ENCODE assay signal across 8 cellular contexts in the genomic region with DNA sequence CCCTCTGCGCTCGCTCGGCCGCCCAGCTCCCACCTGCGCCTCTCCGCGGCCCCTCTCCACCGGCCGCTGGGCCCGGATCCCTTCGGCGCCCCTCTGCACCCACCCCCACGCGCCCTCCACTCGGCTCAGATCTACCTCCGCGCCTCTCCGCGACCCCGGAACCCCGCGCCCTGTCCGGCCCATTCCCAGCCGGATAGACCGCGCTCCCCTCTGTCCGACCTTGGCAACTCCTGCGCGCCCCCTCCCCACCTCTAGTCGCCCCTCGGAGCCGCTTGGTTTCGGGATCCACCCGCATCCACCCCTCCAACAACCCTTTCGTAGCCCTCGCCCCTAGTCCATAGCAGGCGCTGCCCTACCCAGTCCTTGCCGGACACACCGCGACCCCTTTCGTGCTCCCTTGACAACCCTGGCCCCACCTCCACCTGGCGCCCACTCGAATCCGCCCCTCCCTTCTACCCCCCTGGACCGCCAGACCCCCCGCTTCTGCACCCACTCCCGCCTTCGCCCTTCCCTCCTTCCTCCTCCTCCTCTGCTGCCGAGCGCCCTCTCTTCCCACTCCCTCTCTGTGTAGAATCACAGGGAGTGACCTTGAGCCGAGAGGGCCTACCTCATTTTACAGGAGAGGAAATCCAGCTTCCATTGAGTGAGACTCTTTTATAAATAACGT. TPM values are rescaled to one million over a fixed set of nuclear protein-coding genes. Genes with fewer than 3 reads are reported as not detected.
A peak's percentile ranks its signal among the peaks of the same experiment; 100 is the strongest.
DNase-seq lines count a peak whose midpoint lies in the region; ATAC-seq and TF ChIP-seq lines count a peak whose summit lies in the region.

No MANE protein-coding gene starts in this region.

- H3K4me2 ChIP-seq in hepatocyte = peak overlapping the region; percentile 82

- peaks cover 24% of the 10 kb centered on the region for H4K20me1 ChIP-seq in hepatocyte (ENCODE audit: insufficient read depth, poor library complexity, severe bottlenecking)

- no peaks in the 10 kb centered on the region for H3K9me2 ChIP-seq in hepatocyte (replicated peaks; ENCODE audit: insufficient read depth)

- H3K4me3 ChIP-seq in AG09309 (ENCODE audit: control insufficient read depth, low read depth, low read length) (peak overlapping the region; percentile 71), hepatocyte (peak overlapping the region; percentile 46), prostate gland (peak overlapping the region; percentile 75 to 82)

- H3K36me3 ChIP-seq in hepatocyte (replicated peaks; ENCODE audit: insufficient read depth, low read depth) (no peaks in the 10 kb centered on the region), prostate gland (no peaks in the 10 kb centered on the region)

- ATAC-seq in GM21360 (IDR thresholded peaks at IDR 0.05; ENCODE audit: unreplicated experiment) = no peak
- ATAC-seq in HG02571 (IDR thresholded peaks at IDR 0.05; ENCODE audit: unreplicated experiment) = no peak

- H3K79me2 ChIP-seq in hepatocyte = peaks cover 37% of the 10 kb centered on the region

- H2AFZ ChIP-seq in hepatocyte = peak overlapping the region; percentile 71

- H3K27ac ChIP-seq in hepatocyte (peak overlapping the region; percentile 99), prostate gland (peak overlapping the region; percentile 93 to 97)

- DNase-seq in AG09309 (ENCODE audit: low read depth) (no peak), NCI-H2196 (lab: John Stamatoyannopoulos, UW; ENCODE audit: unreplicated experiment) (peak; percentile 63), anterior cingulate cortex (lab: John Stamatoyannopoulos, UW) (peak in 41 of 58 donors; percentile 14 to 68 (median 38)), hepatocyte (ENCODE audit: low spot score) (peak; percentile 51), prostate gland (ENCODE audit: low spot score) (peak; percentile 38)

- TF ChIP-seq CTCF in AG09309 (IDR thresholded peaks at IDR 0.05; ENCODE audit: control insufficient read depth, insufficient read depth, low read depth, low read length, missing control alignments) = no peak
- no peak for TF ChIP-seq CTCF in hepatocyte (IDR thresholded peaks at IDR 0.05; ENCODE audit: poor library complexity)
- TF ChIP-seq CTCF in prostate gland (IDR thresholded peaks at IDR 0.05) = no peak

- 8% methylated on average over 6 of the region's 52 CpGs for WGBS in hepatocyte (ENCODE audit: low lambda C conversion rate, missing lambda C conversion rate)
- 1% methylated on average over 52 of the region's 52 CpGs for WGBS in prostate gland

- H3K9me3 ChIP-seq in hepatocyte (ENCODE audit: low read depth) = no peaks in the 10 kb centered on the region
- H3K9me3 ChIP-seq in prostate gland = no peaks in the 10 kb centered on the region

- H3K4me1 ChIP-seq in hepatocyte (ENCODE audit: insufficient read depth) (peaks cover 22% of the 10 kb centered on the region), prostate gland (replicated peaks) (peaks cover 5% of the 10 kb centered on the region)

- H3K27me3 ChIP-seq in hepatocyte (no peaks in the 10 kb centered on the region), prostate gland (replicated peaks; ENCODE audit: insufficient read depth) (no peaks in the 10 kb centered on the region)

- TF ChIP-seq POLR2A in GM18526 (IDR thresholded peaks at IDR 0.05; ENCODE audit: extremely low read depth, insufficient read length) (peak; percentile 5), prostate gland (IDR thresholded peaks at IDR 0.05) (no peak)

- intact Hi-C loops in prostate gland (cut with DNase I) = loop anchor here (5.0 kb wide), 1 partner anchor 359 kb away; no protein-coding TSS in a partner anchor

RNA-seq across cellular contexts. Expression of a gene that starts 0.5 kb away (rescaled TPM):
- 121 and 141 TPM in 2 replicates for total RNA-seq in hepatocyte
- 72.6 and 102 TPM in 2 replicates for polyA plus RNA-seq in hepatocyte
- total RNA-seq in prostate gland = 10 to 100 TPM; 44.8 to 74.3 TPM

RNA-seq across cellular contexts. Expression of a gene that starts 51.2 kb away (rescaled TPM):
- 25.6 and 38.9 TPM in 2 replicates for total RNA-seq in hepatocyte
- 20.9 and 30.1 TPM in 2 replicates for polyA plus RNA-seq in hepatocyte
- total RNA-seq in prostate gland = 10 to 100 TPM; 18.9 to 29.3 TPM
